26 cellular contexts compared by ENCODE assay signal in genomic region chr9:4755026-4755609, GRCh38. TPM values are rescaled to one million over a fixed set of nuclear protein-coding genes. Genes with fewer than 3 reads are reported as not detected.
A peak's percentile ranks its signal among the peaks of the same experiment; 100 is the strongest.
DNase-seq lines count a peak whose midpoint lies in the region; ATAC-seq and TF ChIP-seq lines count a peak whose summit lies in the region.
"Had no signal": no experiment of that assay in that cellular context is flagged by ENCODE, and none has a peak within 500 bp of the region (broad histone marks: within the 10 kb centered on the region; RNA-seq: fewer than 3 reads in every experiment).

No MANE protein-coding gene starts in this region.

- no peaks in the 10 kb centered on the region for H3K36me3 ChIP-seq in tibial nerve
- H3K36me3 ChIP-seq: heart left ventricle, prostate gland, sigmoid colon, thoracic aorta had no signal

- 60 to 63% methylated on average over 5 of the region's 5 CpGs for WGBS in tibial nerve, 2 donors

- DNase-seq in GM13977 (ENCODE audit: low spot score) (peak; percentile 30), epithelial cell of esophagus (ENCODE audit: low read depth) (peak; percentile 24), renal cortical epithelial cell (ENCODE audit: low read depth) (peak; percentile 76), D341Med (ENCODE audit: low spot score) (no peak), ACHN (no peak), tibial nerve (ENCODE audit: low spot score in 2 of 2) (no peak)
- no peak for DNase-seq in stimulated activated CD8-positive, alpha-beta memory T cell treated with anti-CD3 and anti-CD28 coated beads, Interleukin-4, amount 100 ng/mL, for 48 hours
- DNase-seq: activated CD4-positive, alpha-beta T cell treated with anti-CD3 and anti-CD28 coated beads, Interleukin-2, amount 50 U/mL, for 4 hours; activated CD8-positive, alpha-beta memory T cell treated with anti-CD3 and anti-CD28 coated beads, Interleukin-2, amount 50 U/mL, for 4 hours; activated naive CD4-positive, alpha-beta T cell treated with anti-CD3 and anti-CD28 coated beads, Interleukin-2, amount 50 U/mL, for 16 hours; Calu3; DND-41; heart left ventricle; mesendoderm; naive B cell; NCI-H1105; NCI-H1930; NCI-H526; RPMI8226; sigmoid colon; stimulated activated CD4-positive, alpha-beta T cell treated with anti-CD3 and anti-CD28 coated beads, Interleukin-4, amount 100 ng/mL, for 4 hours; stimulated activated naive CD8-positive, alpha-beta T cell treated with anti-CD3 and anti-CD28 coated beads, Interleukin-15, Interleukin-2, amounts not matched to agents 100 U/mL and 50 U/mL, for 24 hours; T-helper 1 cell had no signal

- TF ChIP-seq EP300 in tibial nerve (IDR thresholded peaks at IDR 0.05) = no peak

- H3K27ac ChIP-seq in tibial nerve = no peak overlapping the region
- H3K27ac ChIP-seq: heart left ventricle, prostate gland, sigmoid colon, thoracic aorta had no signal

- no peak for TF ChIP-seq CTCF in GM13977 (IDR thresholded peaks at IDR 0.05; ENCODE audit: extremely low read depth, insufficient read depth, missing control alignments)
- TF ChIP-seq CTCF in epithelial cell of esophagus (IDR thresholded peaks at IDR 0.05; ENCODE audit: insufficient read depth, low read depth, low read length, missing control alignments) = no peak
- TF ChIP-seq CTCF in tibial nerve (IDR thresholded peaks at IDR 0.05) = no peak

- no peaks in the 10 kb centered on the region for H3K27me3 ChIP-seq in tibial nerve
- H3K27me3 ChIP-seq: heart left ventricle had no signal

- in situ Hi-C loops in GM13977 (cut with MboI; ENCODE audit: low pct_unique_long_range_greater_than_20kb, low sequenced_read_pairs, unreplicated experiment) (loop anchor here (10.0 kb wide), 3 partner anchors 230 to 850 kb away; partner anchors contain the start of gene JAK2), ACHN (cut with HindIII; ENCODE audit: low pct_ligation_motif_present, low pct_unique_long_range_greater_than_20kb, low sequenced_read_pairs) (no loop called here)

- no peak overlapping the region for H3K4me3 ChIP-seq in epithelial cell of esophagus (ENCODE audit: low read length)
- no peak overlapping the region for H3K4me3 ChIP-seq in tibial nerve
- H3K4me3 ChIP-seq: heart left ventricle, prostate gland, sigmoid colon, thoracic aorta had no signal

- peak; percentile 51 for ATAC-seq in HG02610 (IDR thresholded peaks at IDR 0.05; ENCODE audit: unreplicated experiment)
- ATAC-seq: heart left ventricle; stimulated activated naive CD8-positive, alpha-beta T cell treated with anti-CD3 and anti-CD28 coated beads, Interleukin-15, Interleukin-2, amounts not matched to agents 100 U/mL and 50 U/mL, for 24 hours had no signal

- TF ChIP-seq POLR2A in tibial nerve (IDR thresholded peaks at IDR 0.05) = no peak

- peaks cover 0 to 4% (median 0%) of the 10 kb centered on the region in 4 donors for H3K4me1 ChIP-seq in tibial nerve
- H3K4me1 ChIP-seq: prostate gland had no signal

- H3K9me3 ChIP-seq in tibial nerve = no peaks in the 10 kb centered on the region
- H3K9me3 ChIP-seq: heart left ventricle, prostate gland, sigmoid colon, thoracic aorta had no signal

RNA-seq across cellular contexts. Expression of gene AK3, which starts 14.1 kb away (rescaled TPM):
- total RNA-seq in renal cortical epithelial cell (101 and 148 TPM in 2 replicates), tibial nerve (10 to 100 TPM; 70.2 to 97.5 (median 93.4) TPM)

RNA-seq across cellular contexts. Expression of gene RCL1, which starts 37.6 kb away (rescaled TPM):
- 12.9 and 18.5 TPM in 2 replicates for total RNA-seq in renal cortical epithelial cell
- 10 to 100 TPM; 54.8 to 85.3 (median 64.0) TPM for total RNA-seq in tibial nerve

Comparison
In these comparisons a context has a peak if more than half of its experiments do, and no peak if none do; other contexts are left out.
1. DNase-seq: peak in GM13977 (single experiment), epithelial cell of esophagus (single experiment) and renal cortical epithelial cell (single experiment); none in D341Med (single experiment), ACHN (single experiment), tibial nerve (0 of 2) and stimulated activated CD8-positive, alpha-beta memory T cell treated with anti-CD3 and anti-CD28 coated beads, Interleukin-4, amount 100 ng/mL, for 48 hours (single experiment).